In the genomic region with DNA sequence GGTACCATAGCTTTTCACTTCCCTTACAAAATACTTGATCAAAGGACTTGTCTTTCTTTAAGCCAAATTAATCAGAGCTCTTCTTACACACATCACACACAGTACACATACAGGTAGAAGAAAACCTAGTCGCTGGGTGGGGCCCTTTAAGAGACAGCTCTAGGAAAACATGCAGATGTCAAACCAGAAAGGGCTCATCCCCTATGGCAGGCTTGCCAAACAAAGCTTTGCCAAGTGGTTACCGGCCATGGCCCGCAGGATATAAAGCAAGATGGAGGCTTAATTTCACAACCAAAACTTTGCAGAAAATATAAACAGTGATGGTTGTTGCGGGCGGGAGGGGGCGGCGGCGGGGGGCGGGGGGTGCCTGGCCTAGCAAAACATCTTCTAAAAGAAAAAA, we compare ENCODE assay signal across 8 cellular contexts.
DNase-seq lines count a peak whose midpoint lies in the region; ATAC-seq and TF ChIP-seq lines count a peak whose summit lies in the region.

No MANE protein-coding gene starts in this region.

- peak overlapping the region; percentile 96; the same call in 1 of the 2 replicates for H2AFZ ChIP-seq in PC-9

- ATAC-seq in activated T-cell treated with anti-CD3 and anti-CD28 coated beads, Interleukin-2, amount 50 U/mL, for 4 hours = no peak

- H3K36me3 Mint-ChIP-seq in activated T-cell treated with anti-CD3 and anti-CD28 coated beads, Interleukin-2, amount 50 U/mL, for 4 hours (ENCODE audit: insufficient read depth) = no peaks in the 10 kb centered on the region

- H4K20me1 ChIP-seq in PC-9 (ENCODE audit: insufficient read depth) = no peaks in the 10 kb centered on the region

- H3K27ac ChIP-seq in PC-9 (no peak overlapping the region), thymus (ENCODE audit: low read depth) (no peak overlapping the region), substantia nigra (ENCODE audit: low read depth, low read length, poor library complexity, severe bottlenecking) (no peak overlapping the region)

- H3K4me1 Mint-ChIP-seq in activated T-cell treated with anti-CD3 and anti-CD28 coated beads, Interleukin-2, amount 50 U/mL, for 4 hours (ENCODE audit: low read depth) = no peaks in the 10 kb centered on the region

- no peaks in the 10 kb centered on the region for H3K27me3 ChIP-seq in PC-9 (ENCODE audit: insufficient read depth, low read depth)
- no peaks in the 10 kb centered on the region for H3K27me3 ChIP-seq in thymus (ENCODE audit: control insufficient read depth, insufficient read depth)

- CTCF ChIA-PET in PC-9 (lab: Charles Lee) = no interaction called here

- no TSS peak for BruUV-seq in PC-9 (replicated peaks; lab: Mats Ljungman, UMichigan)

- peak overlapping the region; percentile 40 for H3K4me3 Mint-ChIP-seq in activated T-cell treated with anti-CD3 and anti-CD28 coated beads, Interleukin-2, amount 50 U/mL, for 4 hours

- no peaks in the 10 kb centered on the region for H3K27me3 Mint-ChIP-seq in activated T-cell treated with anti-CD3 and anti-CD28 coated beads, Interleukin-2, amount 50 U/mL, for 4 hours (ENCODE audit: low read depth)

- peak overlapping the region; percentile 75; the same call in 1 of the 2 replicates for H3K4me3 ChIP-seq in PC-9
- peak overlapping the region; percentile 73 for H3K4me3 ChIP-seq in fibroblast of pulmonary artery (replicated peaks; ENCODE audit: low read depth, low read length)
- peak overlapping the region; percentile 61 for H3K4me3 ChIP-seq in thymus (ENCODE audit: low read length)

- no peaks in the 10 kb centered on the region for H3K36me3 ChIP-seq in PC-9 (ENCODE audit: low read depth)
- no peaks in the 10 kb centered on the region for H3K36me3 ChIP-seq in thymus (ENCODE audit: control insufficient read depth, insufficient read depth)

- H3K9me3 ChIP-seq in PC-9 (ENCODE audit: insufficient read depth, low read depth) (peaks cover 16% of the 10 kb centered on the region; the same call in 1 of the 2 replicates), thymus (ENCODE audit: control insufficient read depth) (peaks cover 1% of the 10 kb centered on the region)

- no peak for DNase-seq in activated T-cell treated with anti-CD3 and anti-CD28 coated beads, Interleukin-2, amount 50 U/mL, for 4 hours
- DNase-seq in activated T-cell treated with anti-CD3 and anti-CD28 coated beads, Interleukin-2, amount 50 U/mL, for 48 hours = no peak
- DNase-seq in PC-9 = no peak
- DNase-seq in fibroblast of pulmonary artery (ENCODE audit: low read depth) = peak; percentile 40
- no peak for DNase-seq in GM10266 (ENCODE audit: extremely low spot score)
- DNase-seq in GOT3 (lab: John Stamatoyannopoulos, UW) = no peak
- no peak for DNase-seq in substantia nigra (lab: John Stamatoyannopoulos, UW)

- no peaks in the 10 kb centered on the region for H3K9me2 ChIP-seq in PC-9 (ENCODE audit: insufficient read depth)

- H3F3A ChIP-seq in PC-9 (ENCODE audit: insufficient read depth, low read depth) = peaks cover 27% of the 10 kb centered on the region

- POLR2A ChIA-PET in PC-9 (lab: Charles Lee; ENCODE audit: unreplicated experiment) = no interaction called here

- no peak for TF ChIP-seq CTCF in PC-9 (conservative IDR thresholded peaks at IDR 0.05)
- TF ChIP-seq CTCF in fibroblast of pulmonary artery (IDR thresholded peaks at IDR 0.05; ENCODE audit: low read length, missing control alignments) = no peak
- TF ChIP-seq CTCF in GM10266 (IDR thresholded peaks at IDR 0.05; ENCODE audit: control insufficient read depth, insufficient read depth, low read depth, missing control alignments) = no peak

- intact Hi-C loops in PC-9 (cut with micrococcal nuclease; ENCODE audit: unreplicated experiment) = no loop called here

- peaks cover 10% of the 10 kb centered on the region for H3K9me3 Mint-ChIP-seq in activated T-cell treated with anti-CD3 and anti-CD28 coated beads, Interleukin-2, amount 50 U/mL, for 4 hours

- H3K4me1 ChIP-seq in PC-9 (replicated peaks; ENCODE audit: insufficient read depth) = peaks cover 7% of the 10 kb centered on the region; the same call in 1 of the 2 replicates
- H3K4me1 ChIP-seq in thymus (ENCODE audit: control insufficient read depth, insufficient read depth, low read length) = no peaks in the 10 kb centered on the region

- WGBS in thymus = 48% methylated on average over 9 of the region's 9 CpGs

- peak overlapping the region; percentile 71 for H3K4me2 ChIP-seq in PC-9

- peaks cover 12% of the 10 kb centered on the region; the same call in 1 of the 2 replicates for H3K79me2 ChIP-seq in PC-9 (ENCODE audit: low read depth)
